ENCODE assay signal across 11 cellular contexts in the genomic region with DNA sequence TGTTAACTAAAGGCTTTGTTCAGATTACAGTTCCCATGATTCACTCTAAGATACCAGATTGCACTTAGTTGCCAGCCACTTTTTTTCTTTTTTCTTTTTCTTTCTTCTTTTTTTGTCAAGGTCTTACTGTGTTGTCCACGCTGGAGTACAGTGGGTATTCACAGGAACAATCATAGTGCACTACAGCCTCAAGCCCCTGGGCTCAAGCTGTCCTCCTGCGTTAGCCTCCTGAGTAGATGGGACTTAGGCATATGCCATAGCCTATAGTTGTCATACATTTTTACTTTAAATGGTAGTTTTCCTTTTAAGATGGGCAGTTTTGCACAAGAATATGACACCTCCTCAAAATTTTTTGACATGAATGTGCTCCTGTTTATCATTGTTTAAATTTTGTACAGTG. TPM values are rescaled to one million over a fixed set of nuclear protein-coding genes. Genes with fewer than 3 reads are reported as not detected.
DNase-seq lines count a peak whose midpoint lies in the region; ATAC-seq, FAIRE-seq and TF ChIP-seq lines count a peak whose summit lies in the region.
"Had no signal": no experiment of that assay in that cellular context is flagged by ENCODE, and none has a peak within 500 bp of the region (broad histone marks: within the 10 kb centered on the region; RNA-seq: fewer than 3 reads in every experiment).

No MANE protein-coding gene starts in this region.

- peaks cover 20% of the 10 kb centered on the region for H3K4me1 Mint-ChIP-seq in MCF 10A (ENCODE audit: insufficient read depth, unreplicated experiment)
- peaks cover 37 to 55% of the 10 kb centered on the region in 2 donors for H3K4me1 Mint-ChIP-seq in effector memory CD8-positive, alpha-beta T cell (ENCODE audit: low read depth in 2 of 2)

- peak overlapping the region; percentile 93 for H3K4me3 Mint-ChIP-seq in MCF 10A (ENCODE audit: unreplicated experiment)
- peak overlapping the region in 1 of 2 donors; percentile 39 for H3K4me3 Mint-ChIP-seq in effector memory CD8-positive, alpha-beta T cell

- WGBS in heart right ventricle, 2 donors, result 60 to 68% methylated on average over 2 of the region's 2 CpGs

- H3K9me3 Mint-ChIP-seq in MCF 10A (ENCODE audit: unreplicated experiment), result no peaks in the 10 kb centered on the region
- H3K9me3 Mint-ChIP-seq in effector memory CD8-positive, alpha-beta T cell, result peaks cover 0 to 1% of the 10 kb centered on the region in 2 donors

- peaks cover 20% of the 10 kb centered on the region for H3K36me3 Mint-ChIP-seq in MCF 10A (ENCODE audit: insufficient read depth, unreplicated experiment)
- peaks cover 23% of the 10 kb centered on the region for H3K36me3 Mint-ChIP-seq in effector memory CD8-positive, alpha-beta T cell (ENCODE audit: insufficient read depth)

- no peaks in the 10 kb centered on the region for H3K36me3 ChIP-seq in heart right ventricle
- H3K36me3 ChIP-seq in lower lobe of right lung, result no peaks in the 10 kb centered on the region
- H3K36me3 ChIP-seq in upper lobe of right lung, result no peaks in the 10 kb centered on the region

- H3K27ac ChIP-seq in heart right ventricle (peak overlapping the region in 6 of 10 donors; percentile 96 to 100 (median 99)), lower lobe of right lung (no peak overlapping the region), upper lobe of right lung (peak overlapping the region; percentile 98)

- BruUV-seq in MCF 10A (replicated peaks; lab: Mats Ljungman, UMichigan), result no TSS peak

- no peak for ATAC-seq in heart right ventricle
- no peak for ATAC-seq in Right ventricle myocardium superior (ENCODE audit: poor library complexity)
- ATAC-seq in lower lobe of right lung, result no peak
- no peak for ATAC-seq in upper lobe of right lung
- ATAC-seq in effector memory CD8-positive, alpha-beta T cell (replicated peaks), result no peak

- H3K4me3 ChIP-seq in heart right ventricle (peak overlapping the region in 8 of 10 donors; percentile 75 to 97 (median 88)), lower lobe of right lung (peak overlapping the region; percentile 91), upper lobe of right lung (peak overlapping the region; percentile 93)

- DNase-seq in heart right ventricle (no peak), Right ventricle myocardium superior (no peak), MCF 10A (ENCODE audit: unreplicated experiment) (no peak), lower lobe of right lung (no peak), upper lobe of right lung (no peak), HK-2 (ENCODE audit: unreplicated experiment) (no peak), frontal cortex (ENCODE audit: low spot score in 2 of 2) (no peak)
- DNase-seq in effector memory CD8-positive, alpha-beta T cell, result no peak
- DNase-seq: activated effector memory CD4-positive, alpha-beta T cell treated with anti-CD3 and anti-CD28 coated beads, Interleukin-2, amount 50 U/mL, for 16 hours; NCI-H1105; SHP77 had no signal

- no peaks in the 10 kb centered on the region for H3K27me3 Mint-ChIP-seq in MCF 10A (ENCODE audit: insufficient read depth, unreplicated experiment)
- H3K27me3 Mint-ChIP-seq in effector memory CD8-positive, alpha-beta T cell, result no peaks in the 10 kb centered on the region

- CTCF ChIA-PET in MCF 10A (lab: Yijun Ruan, JAX), result interaction anchor here (0.6 to 6.6 kb wide), 6 partner anchors 14 to 262 kb away, joined by 3 to 55 read pairs (median 5); no protein-coding TSS in a partner anchor

- no peaks in the 10 kb centered on the region for H3K9me3 ChIP-seq in heart right ventricle
- no peaks in the 10 kb centered on the region for H3K9me3 ChIP-seq in lower lobe of right lung
- no peaks in the 10 kb centered on the region for H3K9me3 ChIP-seq in upper lobe of right lung

- no peak for FAIRE-seq in frontal cortex (lab: Jason Lieb, UNC)

- TF ChIP-seq CTCF in heart right ventricle (IDR thresholded peaks at IDR 0.05) (no peak), MCF 10A (IDR thresholded peaks at IDR 0.05; ENCODE audit: unreplicated experiment) (no peak), lower lobe of right lung (IDR thresholded peaks at IDR 0.05) (no peak), upper lobe of right lung (IDR thresholded peaks at IDR 0.05) (no peak)

- intact Hi-C loops in heart right ventricle (cut with DNase I) (loop anchor here in 3 of 10 donors (5.0 to 10.0 kb wide), 3 partner anchors 146 to 259 kb away; a partner anchor contains a TSS), Right ventricle myocardium superior (cut with DNase I) (loop anchor here (5.0 kb wide), 1 partner anchor 146 kb away; no protein-coding TSS in a partner anchor), MCF 10A (cut with micrococcal nuclease) (loop anchor here (10.0 kb wide), 1 partner anchor 259 kb away; a partner anchor contains a TSS), lower lobe of right lung (cut with DNase I) (no loop called here), upper lobe of right lung (cut with DNase I) (no loop called here)

- H3K27ac Mint-ChIP-seq in MCF 10A (ENCODE audit: low read depth, unreplicated experiment), result no peak overlapping the region
- H3K27ac Mint-ChIP-seq in effector memory CD8-positive, alpha-beta T cell, result peak overlapping the region in 1 of 2 donors; percentile 11

- POLR2A ChIA-PET in MCF 10A (lab: Yijun Ruan, JAX), result interaction anchor here (0.6 to 7.6 kb wide), 15 partner anchors 10 to 801 kb away, joined by 3 to 321 read pairs (median 42); a partner anchor contains a TSS

- H3K27me3 ChIP-seq in heart right ventricle (no peaks in the 10 kb centered on the region), lower lobe of right lung (ENCODE audit: low read depth) (no peaks in the 10 kb centered on the region), upper lobe of right lung (no peaks in the 10 kb centered on the region)

- peaks cover 4 to 67% (median 42%) of the 10 kb centered on the region in 9 donors for H3K4me1 ChIP-seq in heart right ventricle
- peaks cover 49% of the 10 kb centered on the region for H3K4me1 ChIP-seq in lower lobe of right lung
- peaks cover 55% of the 10 kb centered on the region for H3K4me1 ChIP-seq in upper lobe of right lung

RNA-seq across cellular contexts. Expression of a gene that starts 2.1 kb away (rescaled TPM):
- total RNA-seq in heart right ventricle (100 to 1,000 TPM; 250 to 457 (median 371) TPM), Right ventricle myocardium superior (307 TPM), MCF 10A (2022) (77.3 and 78.4 TPM in 2 replicates), lower lobe of right lung (144 TPM), upper lobe of right lung (145 TPM), frontal cortex (70.5 TPM)
- polyA plus RNA-seq in heart right ventricle, result 100 to 1,000 TPM; 139 to 632 TPM

Comparison
In these comparisons a context has a peak if more than half of its experiments do, and no peak if none do; other contexts are left out.
1. intact Hi-C loops: an anchor here in Right ventricle myocardium superior (5.0 kb wide) and MCF 10A (10.0 kb wide); none called in lower lobe of right lung and upper lobe of right lung.